10 cellular contexts compared by ENCODE assay signal in the genomic region with DNA sequence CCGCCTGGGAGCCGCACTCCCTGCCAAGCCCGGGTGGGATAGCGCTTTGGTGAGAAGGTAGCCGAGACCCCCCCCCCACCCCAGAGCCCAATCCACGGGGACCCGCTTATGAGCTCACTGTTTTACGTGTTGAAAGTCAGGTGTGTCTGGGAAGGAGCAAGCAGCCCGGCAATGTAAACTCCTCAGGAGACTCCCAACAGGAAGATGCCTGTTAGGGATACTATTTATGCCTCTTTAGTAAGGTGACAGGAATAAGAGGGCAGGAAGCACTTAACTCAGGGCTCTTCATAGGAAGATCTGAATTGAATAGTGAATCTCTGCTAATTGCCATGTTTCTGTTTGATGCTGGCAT. TPM values are rescaled to one million over a fixed set of nuclear protein-coding genes. Genes with fewer than 3 reads are reported as not detected.
DNase-seq lines count a peak whose midpoint lies in the region; ATAC-seq and TF ChIP-seq lines count a peak whose summit lies in the region.
"Had no signal": no experiment of that assay in that cellular context is flagged by ENCODE, and none has a peak within 500 bp of the region (broad histone marks: within the 10 kb centered on the region; RNA-seq: fewer than 3 reads in every experiment).

No MANE protein-coding gene starts in this region.

- no TSS peak for BruUV-seq in A673 (replicated peaks; lab: Mats Ljungman, UMichigan)

- H3K4me1 ChIP-seq in CD4-positive, alpha-beta memory T cell (ENCODE audit: insufficient read depth, low read length): no peaks in the 10 kb centered on the region
- H3K4me1 ChIP-seq in osteoblast (ENCODE audit: insufficient read depth, low read length) (peaks cover 70% of the 10 kb centered on the region), A673 (ENCODE audit: insufficient read depth, low read length, poor library complexity, severe bottlenecking) (no peaks in the 10 kb centered on the region)

- H2AFZ ChIP-seq in osteoblast (ENCODE audit: low read length): peak overlapping the region; percentile 53

- peaks cover 20 to 29% of the 10 kb centered on the region in 2 donors for H3K27me3 Mint-ChIP-seq in CD4-positive, alpha-beta memory T cell
- H3K27me3 Mint-ChIP-seq in dendritic cell treated with granulocyte-macrophage colony-stimulating factor and Interleukin-4, amounts not matched to agents 40 ng/mL and 50 ng/mL, for 4 days: peaks cover 7% of the 10 kb centered on the region

- H3K27me3 ChIP-seq in CD4-positive, alpha-beta memory T cell (ENCODE audit: insufficient read depth, low read length): no peaks in the 10 kb centered on the region
- no peaks in the 10 kb centered on the region for H3K27me3 ChIP-seq in osteoblast (ENCODE audit: insufficient read depth, low read length)
- H3K27me3 ChIP-seq in A673 (replicated peaks; ENCODE audit: insufficient read depth, low read depth, low read length, poor library complexity): peaks cover 64% of the 10 kb centered on the region
- H3K27me3 ChIP-seq: thyroid gland had no signal

- DNase-seq in CD4-positive, alpha-beta memory T cell: no peak
- DNase-seq in NCI-H1436 (lab: John Stamatoyannopoulos, UW) (peak; percentile 25), osteoblast (ENCODE audit: insufficient read length, low spot score, missing footprints) (no peak), A673 (ENCODE audit: low spot score) (no peak), HK-2 (ENCODE audit: unreplicated experiment) (no peak)
- DNase-seq: amniotic stem cell had no signal

- intact Hi-C loops in CD4-positive, alpha-beta memory T cell (cut with micrococcal nuclease): no loop called here
- intact Hi-C loops in dendritic cell treated with granulocyte-macrophage colony-stimulating factor and Interleukin-4, amounts not matched to agents 40 ng/mL and 50 ng/mL, for 4 days (cut with micrococcal nuclease): loop anchor here (2.0 to 5.0 kb wide), 2 partner anchors 33 to 52 kb away; no protein-coding TSS in a partner anchor
- intact Hi-C loops in A673 (cut with micrococcal nuclease; ENCODE audit: unreplicated experiment): no loop called here

- POLR2A ChIA-PET in CD4-positive, alpha-beta memory T cell (lab: Charles Lee; ENCODE audit: partially characterized antibody): no interaction called here
- POLR2A ChIA-PET in A673 (lab: Charles Lee; ENCODE audit: low non-redundant PET): interaction anchor here (0.6 kb wide), 1 partner anchor 226 kb away, joined by 4 read pairs; no protein-coding TSS in a partner anchor

- peaks cover 8% of the 10 kb centered on the region for H4K20me1 ChIP-seq in osteoblast (ENCODE audit: insufficient read depth, low read length)

- no peaks in the 10 kb centered on the region for H3K36me3 Mint-ChIP-seq in CD4-positive, alpha-beta memory T cell
- H3K36me3 Mint-ChIP-seq in dendritic cell treated with granulocyte-macrophage colony-stimulating factor and Interleukin-4, amounts not matched to agents 40 ng/mL and 50 ng/mL, for 4 days (ENCODE audit: low read depth): peaks cover 7% of the 10 kb centered on the region

- CTCF ChIA-PET in CD4-positive, alpha-beta memory T cell (lab: Charles Lee; ENCODE audit: partially characterized antibody): interaction anchor here (1.0 to 4.5 kb wide), 2 partner anchors 8 to 52 kb away, joined by 3 to 37 read pairs; no protein-coding TSS in a partner anchor
- CTCF ChIA-PET in A673 (lab: Charles Lee): no interaction called here

- H3K79me2 ChIP-seq in osteoblast (ENCODE audit: insufficient read depth, low read length): peaks cover 72% of the 10 kb centered on the region

- no peak overlapping the region for H3K27ac ChIP-seq in CD4-positive, alpha-beta memory T cell (ENCODE audit: low read depth, low read length)
- H3K27ac ChIP-seq in osteoblast (ENCODE audit: low read depth, low read length) (peak overlapping the region; percentile 88), A673 (ENCODE audit: low read depth, low read length, poor library complexity, severe bottlenecking) (no peak overlapping the region)
- H3K27ac ChIP-seq: thyroid gland had no signal

- TF ChIP-seq CTCF in osteoblast (IDR thresholded peaks at IDR 0.05; ENCODE audit: extremely low read depth, low read depth, low read length) (no peak), A673 (conservative IDR thresholded peaks at IDR 0.05; ENCODE audit: low read depth, low read length) (no peak)

- no peak overlapping the region for H3K27ac Mint-ChIP-seq in CD4-positive, alpha-beta memory T cell
- H3K27ac Mint-ChIP-seq in dendritic cell treated with granulocyte-macrophage colony-stimulating factor and Interleukin-4, amounts not matched to agents 40 ng/mL and 50 ng/mL, for 4 days: peak overlapping the region; percentile 49

- H3K36me3 ChIP-seq in CD4-positive, alpha-beta memory T cell (ENCODE audit: insufficient read depth, low read length): no peaks in the 10 kb centered on the region
- no peaks in the 10 kb centered on the region for H3K36me3 ChIP-seq in osteoblast (ENCODE audit: insufficient read depth, low read length)
- H3K36me3 ChIP-seq in A673 (ENCODE audit: insufficient read depth, low read length, poor library complexity, severe bottlenecking): no peaks in the 10 kb centered on the region
- H3K36me3 ChIP-seq: thyroid gland had no signal

- peaks cover 0 to 6% (median 3%) of the 10 kb centered on the region in 4 donors for H3K4me1 Mint-ChIP-seq in CD4-positive, alpha-beta memory T cell
- peaks cover 68% of the 10 kb centered on the region for H3K4me1 Mint-ChIP-seq in dendritic cell treated with granulocyte-macrophage colony-stimulating factor and Interleukin-4, amounts not matched to agents 40 ng/mL and 50 ng/mL, for 4 days (ENCODE audit: low read depth)

- H3K4me3 ChIP-seq in CD4-positive, alpha-beta memory T cell (ENCODE audit: low read length in 2 of 2): no peak overlapping the region
- H3K4me3 ChIP-seq in osteoblast (ENCODE audit: insufficient read depth, low read length): peak overlapping the region; percentile 89
- no peak overlapping the region for H3K4me3 ChIP-seq in A673 (ENCODE audit: low read depth, low read length, poor library complexity, severe bottlenecking)

- H3K9me3 Mint-ChIP-seq in CD4-positive, alpha-beta memory T cell: no peaks in the 10 kb centered on the region
- H3K9me3 Mint-ChIP-seq in dendritic cell treated with granulocyte-macrophage colony-stimulating factor and Interleukin-4, amounts not matched to agents 40 ng/mL and 50 ng/mL, for 4 days: no peaks in the 10 kb centered on the region

- H3K4me3 Mint-ChIP-seq in CD4-positive, alpha-beta memory T cell: peak overlapping the region in 5 of 8 donors; percentile 21 to 67 (median 49)
- H3K4me3 Mint-ChIP-seq in dendritic cell treated with granulocyte-macrophage colony-stimulating factor and Interleukin-4, amounts not matched to agents 40 ng/mL and 50 ng/mL, for 4 days: peak overlapping the region; percentile 66

- no peaks in the 10 kb centered on the region for H3K9me3 ChIP-seq in CD4-positive, alpha-beta memory T cell (ENCODE audit: control insufficient read depth in 1 of 2, low read length in 2 of 2)
- H3K9me3 ChIP-seq in osteoblast (ENCODE audit: low read depth, low read length) (no peaks in the 10 kb centered on the region), A673 (ENCODE audit: low read depth, low read length, poor library complexity, severe bottlenecking) (no peaks in the 10 kb centered on the region)
- H3K9me3 ChIP-seq: thyroid gland had no signal

- H3K4me2 ChIP-seq in osteoblast (ENCODE audit: insufficient read depth, low read length): peak overlapping the region; percentile 83

- ATAC-seq in HG03469 (IDR thresholded peaks at IDR 0.05; ENCODE audit: unreplicated experiment) (no peak), HG03097 (IDR thresholded peaks at IDR 0.05; ENCODE audit: low FRiP score, unreplicated experiment) (no peak)

RNA-seq across cellular contexts. Expression of gene ARHGAP22, which starts 0.4 kb away (rescaled TPM):
- total RNA-seq in CD4-positive, alpha-beta memory T cell: under 1 TPM; 0.20 to 0.83 TPM
- polyA plus RNA-seq in CD4-positive, alpha-beta memory T cell: not detected
- total RNA-seq in osteoblast (45.6 and 50.1 TPM in 2 replicates), A673 (2021) (0.47 and 0.79 TPM in 2 replicates)

Comparison
In these comparisons a context has a peak if more than half of its experiments do, and no peak if none do; other contexts are left out.
1. RNA of gene ARHGAP22, which starts 0.4 kb away (total RNA-seq): 45.6 to 50.1 TPM in osteoblast; 0.20 to 0.83 TPM in CD4-positive, alpha-beta memory T cell and 0.47 to 0.79 TPM in A673; every median in the first group is over 10 times any median in the second.